In genomic region chr5:52861368-52861767, GRCh38 we compare ENCODE assay signal across 23 cellular contexts.
"Had no signal": no experiment of that assay in that cellular context is flagged by ENCODE, and none has a peak within 500 bp of the region (broad histone marks: within the 10 kb centered on the region; RNA-seq: fewer than 3 reads in every experiment).

No MANE protein-coding gene starts in this region.

- H3K27me3 ChIP-seq: heart right ventricle, testis, transverse colon had no signal

- H3K36me3 ChIP-seq: transverse colon had no signal

- H3K27ac ChIP-seq: heart right ventricle, left ventricle myocardium inferior, testis had no signal

- DNase-seq: activated B cell treated with CpG ODN at 0.5 μM for 24 hours; activated CD4-positive, alpha-beta T cell treated with anti-CD3 and anti-CD28 coated beads, Interleukin-2, amount 50 U/mL, for 1 hour; activated CD8-positive, alpha-beta T cell treated with anti-CD3 and anti-CD28 coated beads for 36 hours; activated naive CD8-positive, alpha-beta T cell treated with anti-CD3 and anti-CD28 coated beads, Interleukin-2, amount 50 U/mL, for 24 hours; activated T-cell treated with anti-CD3 and anti-CD28 coated beads, Interleukin-2, amount 50 U/mL, for 4 hours; amygdala; dermis blood vessel endothelial cell; effector CD4-positive, alpha-beta T cell; erythroblast; foreskin fibroblast; heart right ventricle; left ventricle myocardium inferior; mucosa of descending colon; posterior cingulate gyrus; right cardiac atrium; stimulated activated CD4-positive, alpha-beta T cell treated with anti-CD3 and anti-CD28 coated beads, Interleukin-12 subunit alpha, Interleukin-12 subunit beta, amount 100 ng/mL, for 4 hours; stimulated activated CD4-positive, alpha-beta T cell treated with anti-CD3 and anti-CD28 coated beads, Interleukin-4, amount 100 ng/mL, for 1 hour; stimulated activated naive CD8-positive, alpha-beta T cell treated with anti-CD3 and anti-CD28 coated beads, Interleukin-15, Interleukin-2, amounts not matched to agents 100 U/mL and 50 U/mL, for 24 hours; testis; transverse colon had no signal

- ATAC-seq: activated CD8-positive, alpha-beta T cell treated with anti-CD3 and anti-CD28 coated beads for 36 hours; activated naive CD8-positive, alpha-beta T cell treated with anti-CD3 and anti-CD28 coated beads, Interleukin-2, amount 50 U/mL, for 24 hours; activated T-cell treated with anti-CD3 and anti-CD28 coated beads, Interleukin-2, amount 50 U/mL, for 4 hours; activated T-helper 17 cell treated with anti-CD3 and anti-CD28 coated beads, Interleukin-2, amount 50 U/mL, for 72 hours; heart right ventricle; mucosa of descending colon; natural killer cell treated with Interleukin-12 subunit alpha and Interleukin-12 subunit beta and Interleukin-15 and Interleukin-18, amount 100 ng/mL, for 72 hours; right cardiac atrium; stimulated activated naive CD8-positive, alpha-beta T cell treated with anti-CD3 and anti-CD28 coated beads, Interleukin-15, Interleukin-2, amounts not matched to agents 100 U/mL and 50 U/mL, for 24 hours had no signal

- H3K9me3 ChIP-seq: heart right ventricle, left ventricle myocardium inferior, mucosa of descending colon, testis, transverse colon had no signal

- H3K4me3 ChIP-seq: heart right ventricle, left ventricle myocardium inferior, lung, mucosa of descending colon, testis, transverse colon had no signal
